In the genomic region with DNA sequence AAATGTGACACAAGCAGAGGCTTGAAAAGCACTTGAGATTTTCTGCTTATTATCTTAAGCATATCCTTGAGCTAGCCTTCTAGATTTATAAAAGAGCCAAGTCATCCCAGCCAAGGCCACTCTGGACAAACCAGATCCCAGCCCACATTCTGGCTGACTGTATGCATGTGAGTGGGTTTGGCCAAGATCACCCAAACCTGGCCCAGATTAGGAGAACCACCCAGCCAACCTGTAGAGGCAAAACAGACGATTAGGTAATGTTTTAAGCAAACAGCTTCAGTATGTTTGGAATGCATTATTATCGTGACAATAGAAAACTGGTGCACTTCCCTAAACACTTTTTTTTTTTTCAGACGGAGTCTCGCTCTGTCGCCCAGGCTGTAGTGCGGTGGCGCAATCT, we compare ENCODE assay signal across 22 cellular contexts.
"Had no signal": no experiment of that assay in that cellular context is flagged by ENCODE, and none has a peak within 500 bp of the region (broad histone marks: within the 10 kb centered on the region; RNA-seq: fewer than 3 reads in every experiment).

No MANE protein-coding gene starts in this region.

- H3K4me3 Mint-ChIP-seq: mesothelial cell of epicardium; nephron; stimulated activated memory B cell treated with anti-CD40 and anti-IgM and Interleukin-4, amounts not matched to agents 10 μg/mL and 1 μg/mL and 100 μg/mL, for 72 hours; T-helper 17 cell had no signal

- H3K36me3 ChIP-seq: breast epithelium, esophagus squamous epithelium, lower lobe of right lung, sigmoid colon, thoracic aorta, uterus had no signal

- ATAC-seq: left cardiac atrium; lower lobe of right lung; stimulated activated memory B cell treated with anti-CD40 and anti-IgM and Interleukin-4, amounts not matched to agents 10 μg/mL and 1 μg/mL and 100 μg/mL, for 72 hours; T-helper 17 cell had no signal

- H3K4me1 Mint-ChIP-seq: nephron; stimulated activated memory B cell treated with anti-CD40 and anti-IgM and Interleukin-4, amounts not matched to agents 10 μg/mL and 1 μg/mL and 100 μg/mL, for 72 hours; T-helper 17 cell had no signal

- H3K27me3 ChIP-seq: breast epithelium, esophagus squamous epithelium, sigmoid colon, uterus had no signal

- H3K27me3 Mint-ChIP-seq: stimulated activated memory B cell treated with anti-CD40 and anti-IgM and Interleukin-4, amounts not matched to agents 10 μg/mL and 1 μg/mL and 100 μg/mL, for 72 hours; T-helper 17 cell had no signal

- H3K4me3 ChIP-seq: breast epithelium, esophagus squamous epithelium, lower lobe of right lung, sigmoid colon, thoracic aorta, uterus had no signal

- H3K27ac ChIP-seq: breast epithelium, esophagus squamous epithelium, lower lobe of right lung, parathyroid adenoma, sigmoid colon, thoracic aorta, uterus, VCaP had no signal

- H3K9me3 ChIP-seq: breast epithelium, esophagus squamous epithelium, lower lobe of right lung, sigmoid colon, thoracic aorta, uterus had no signal

- H3K27ac Mint-ChIP-seq: mesothelial cell of epicardium; nephron; stimulated activated memory B cell treated with anti-CD40 and anti-IgM and Interleukin-4, amounts not matched to agents 10 μg/mL and 1 μg/mL and 100 μg/mL, for 72 hours; T-helper 17 cell had no signal

- DNase-seq: activated CD4-positive, alpha-beta T cell treated with anti-CD3 and anti-CD28 coated beads, Interleukin-2, amount 50 U/mL, for 1 hour; activated CD4-positive, CD25-positive, alpha-beta regulatory T cell treated with anti-CD3 and anti-CD28 coated beads, Interleukin-2, amount 50 U/mL, for 72 hours; activated CD8-positive, alpha-beta memory T cell treated with anti-CD3 and anti-CD28 coated beads, Interleukin-2, amount 50 U/mL, for 4 hours; activated effector memory CD4-positive, alpha-beta T cell treated with Interleukin-2 at 50 U/mL for 16 hours; activated naive CD4-positive, alpha-beta T cell treated with anti-CD3 and anti-CD28 coated beads, Interleukin-2, amount 50 U/mL, for 16 hours; activated T-cell treated with anti-CD3 and anti-CD28 coated beads, Interleukin-2, amount 50 U/mL, for 48 hours; aorta; effector CD4-positive, alpha-beta T cell; esophagus squamous epithelium; left cardiac atrium; lower lobe of right lung; sigmoid colon; stimulated activated CD4-positive, alpha-beta T cell treated with anti-CD3 and anti-CD28 coated beads, Interleukin-4, amount 100 ng/mL, for 4 hours; T-helper 17 cell; uterus had no signal

- H3K4me1 ChIP-seq: breast epithelium, esophagus squamous epithelium, lower lobe of right lung, parathyroid adenoma, sigmoid colon, uterus had no signal
